Comparison of ENCODE assay signal across 8 cellular contexts in genomic region chr1:1021010-1021845, GRCh38. TPM values are rescaled to one million over a fixed set of nuclear protein-coding genes. Genes with fewer than 3 reads are reported as not detected.
A peak's percentile ranks its signal among the peaks of the same experiment; 100 is the strongest.
DNase-seq lines count a peak whose midpoint lies in the region; ATAC-seq and TF ChIP-seq lines count a peak whose summit lies in the region.

No MANE protein-coding gene starts in this region.

- no peak for TF ChIP-seq CTCF in brain microvascular endothelial cell (IDR thresholded peaks at IDR 0.05; ENCODE audit: low read depth, low read length, missing control alignments)
- TF ChIP-seq CTCF in tibial artery (IDR thresholded peaks at IDR 0.05) = no peak

- H3K27me3 ChIP-seq in brain microvascular endothelial cell (replicated peaks) (no peaks in the 10 kb centered on the region), tibial artery (peaks cover 0 to 2% of the 10 kb centered on the region in 2 donors)

- H3K9me3 ChIP-seq in tibial artery = no peaks in the 10 kb centered on the region

- peaks cover 0 to 52% (median 16%) of the 10 kb centered on the region in 4 donors for H3K4me1 ChIP-seq in tibial artery

- H3K27ac ChIP-seq in brain microvascular endothelial cell (peak overlapping the region; percentile 34), tibial artery (no peak overlapping the region)

- peaks cover 4% of the 10 kb centered on the region for H3K36me3 ChIP-seq in brain microvascular endothelial cell (replicated peaks)
- H3K36me3 ChIP-seq in tibial artery = no peaks in the 10 kb centered on the region

- in situ Hi-C loops in brain microvascular endothelial cell (cut with HindIII; ENCODE audit: low pct_ligation_motif_present, low sequenced_read_pairs) = no loop called here

- ATAC-seq in left colon (peak; percentile 58), HG02571 (IDR thresholded peaks at IDR 0.05; ENCODE audit: unreplicated experiment) (no peak), HG03039 (IDR thresholded peaks at IDR 0.05; ENCODE audit: unreplicated experiment) (no peak), GM18870 (IDR thresholded peaks at IDR 0.05; ENCODE audit: unreplicated experiment) (no peak)

- H3K4me3 ChIP-seq in brain microvascular endothelial cell (ENCODE audit: low read depth, low read length) (peak overlapping the region; percentile 59), tibial artery (peak overlapping the region; percentile 90 to 92)

- intact Hi-C loops in left colon (cut with DNase I, micrococcal nuclease) (no loop called here), tibial artery (cut with DNase I; ENCODE audit: low total_unique reads) (no loop called here)

- DNase-seq in Daoy (ENCODE audit: low read depth) (peak; percentile 95), NCI-H1105 treated with DMSO at 0.1 percent for 48 hours (lab: John Stamatoyannopoulos, UW) (peak; percentile 24), brain microvascular endothelial cell (peak; percentile 67), left colon (peak; percentile 82 to 85), tibial artery (no peak)

RNA-seq across cellular contexts. Expression of gene AGRN, which starts 1.3 kb away (rescaled TPM):
- total RNA-seq in Daoy (2014; rRNA removed; shearing (Covaris generic)) = 66.6 and 72.0 TPM in 2 replicates
- total RNA-seq in left colon = 10 to 100 TPM; 54.0 to 59.5 TPM

RNA-seq across cellular contexts. Expression of gene ISG15, which starts 7.9 kb away (rescaled TPM):
- 219 and 238 TPM in 2 replicates for total RNA-seq in Daoy (2014; rRNA removed; shearing (Covaris generic))
- total RNA-seq in left colon = 10 to 100 TPM; 31.2 to 37.9 TPM

RNA-seq across cellular contexts. Expression of gene HES4, which starts 21.3 kb away (rescaled TPM):
- total RNA-seq in Daoy (2014; rRNA removed; shearing (Covaris generic)) = 30.1 and 36.3 TPM in 2 replicates
- 10 to 100 TPM; 19.5 to 24.2 TPM for total RNA-seq in left colon

RNA-seq across cellular contexts. Expression of gene PERM1, which starts 39.3 kb away (rescaled TPM):
- total RNA-seq in Daoy (2014; rRNA removed; shearing (Covaris generic)) = not detected in 2 replicates
- total RNA-seq in left colon = under 1 TPM in 1 of 2 donors, not detected in 1; 0.14 TPM

RNA-seq across cellular contexts. Expression of gene RNF223, which starts 52.9 kb away (rescaled TPM):
- total RNA-seq in Daoy (2014; rRNA removed; shearing (Covaris generic)) = not detected in 2 replicates
- total RNA-seq in left colon = 1 to 10 TPM; 3.4 to 5.3 TPM

Comparison
In these comparisons a context has a peak if more than half of its experiments do, and no peak if none do; other contexts are left out.
1. DNase-seq: peak in Daoy (single experiment), NCI-H1105 treated with DMSO at 0.1 percent for 48 hours (single experiment), brain microvascular endothelial cell (single experiment) and left colon (2 of 2); none in tibial artery (0 of 2).